ENCODE assay signal across 1 cellular context in the genomic region with DNA sequence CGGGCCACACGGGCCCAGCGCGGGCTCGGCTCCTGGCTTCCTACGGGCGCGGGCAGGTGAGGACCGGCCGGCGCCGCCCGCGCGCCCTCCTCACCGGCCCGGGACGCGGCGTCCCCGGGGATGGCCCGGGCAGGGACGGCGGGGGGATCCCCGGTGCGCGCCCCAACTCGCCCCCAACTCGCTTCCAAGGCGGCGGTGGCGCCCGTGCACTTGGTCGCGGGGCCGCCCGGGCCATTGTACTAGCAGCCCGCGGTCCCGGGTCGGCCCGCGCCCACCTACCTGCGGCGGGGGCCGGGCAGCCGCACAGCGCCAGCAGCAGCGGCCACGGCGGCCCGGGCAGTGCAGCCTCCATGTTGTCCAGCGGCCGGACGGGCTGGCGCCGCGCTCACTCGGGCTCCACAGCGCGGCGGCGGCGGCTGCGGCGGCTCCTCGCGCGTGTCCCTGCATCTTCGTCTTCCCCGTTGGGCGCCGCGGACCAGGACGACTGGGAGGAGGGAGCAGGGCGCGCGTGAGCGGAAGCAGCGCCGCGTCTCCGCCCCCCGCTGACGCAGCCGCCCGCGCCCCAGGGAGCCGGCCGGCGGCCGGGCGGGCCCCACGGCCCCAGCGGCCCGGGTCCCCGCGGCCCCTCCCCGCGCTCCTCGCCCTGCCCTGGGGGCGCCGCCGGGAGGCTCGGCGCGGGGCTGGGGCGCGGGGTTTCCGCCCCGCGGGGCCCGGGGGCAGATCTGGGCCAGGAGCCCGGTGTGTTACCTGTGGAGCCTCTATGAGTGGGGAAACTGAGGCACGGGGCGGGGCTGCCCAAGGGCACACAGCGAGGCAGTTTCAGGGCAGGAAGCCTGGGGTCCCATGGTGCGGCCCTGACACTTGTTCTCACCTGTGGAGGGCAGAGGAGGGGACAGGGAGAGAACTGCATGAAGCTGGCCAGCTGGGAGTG.
TF ChIP-seq lines count a peak whose summit lies in the region.

No MANE protein-coding gene starts in this region.

TF ChIP-seq in H1, 55 proteins besides CTCF, POLR2A, EP300 and RAD21 (continued from another document):
- TF ChIP-seq RBBP5 (IDR thresholded peaks at IDR 0.05; ENCODE audit: borderline replicate concordance, low read depth, low read length) (0 out of 2 replicates have a peak, but pooled peaks have one; percentile 69), KDM5A (IDR thresholded peaks at IDR 0.05; ENCODE audit: low read length) (no peak), HDAC6 (IDR thresholded peaks at IDR 0.05; ENCODE audit: low read depth, low read length) (no peak), RFX5 (IDR thresholded peaks at IDR 0.05; ENCODE audit: borderline replicate concordance, low read depth, low read length) (no peak), CBX8 (IDR thresholded peaks at IDR 0.05; ENCODE audit: borderline replicate concordance, low read depth, low read length) (no peak), YY1 (IDR thresholded peaks at IDR 0.05; ENCODE audit: low read depth, low read length) (no peak; the same call in 1 of the 2 replicates), ASH2L (IDR thresholded peaks at IDR 0.05; ENCODE audit: low read length) (no peak), KDM4A (IDR thresholded peaks at IDR 0.05; ENCODE audit: low read depth, low read length, severe bottlenecking) (peak; percentile 91), JUND (IDR thresholded peaks at IDR 0.05; ENCODE audit: low read length) (no peak), TBP (IDR thresholded peaks at IDR 0.05; ENCODE audit: low read depth, low read length) (peak; percentile 6; the same call in 1 of the 2 replicates), TCF12 (IDR thresholded peaks at IDR 0.05; ENCODE audit: low read depth, low read length) (no peak), RXRA (IDR thresholded peaks at IDR 0.05; ENCODE audit: insufficient read depth, low read depth, low read length) (no peak), NANOG (IDR thresholded peaks at IDR 0.05; ENCODE audit: insufficient read depth, low read depth, low read length, poor library complexity, severe bottlenecking) (no peak), SUZ12 (IDR thresholded peaks at IDR 0.05; ENCODE audit: low read length) (no peak), BACH1 (IDR thresholded peaks at IDR 0.05; ENCODE audit: low read length) (no peak), RNF2 (IDR thresholded peaks at IDR 0.05; ENCODE audit: borderline replicate concordance, low read depth, low read length, missing control alignments, poor library complexity, severe bottlenecking) (no peak), EZH2 (IDR thresholded peaks at IDR 0.05; ENCODE audit: low read depth, low read length, severe bottlenecking) (no peak), CEBPB (IDR thresholded peaks at IDR 0.05; ENCODE audit: low read depth, low read length) (no peak), CBX5 (IDR thresholded peaks at IDR 0.05; ENCODE audit: low read depth, low read length) (no peak), PHF8 (conservative IDR thresholded peaks at IDR 0.05; ENCODE audit: low read depth, low read length) (peak; percentile 50), SIRT6 (IDR thresholded peaks at IDR 0.05; ENCODE audit: low read length) (no peak), CTBP2 (IDR thresholded peaks at IDR 0.05; ENCODE audit: borderline replicate concordance, insufficient read depth, insufficient read length, low read length) (no peak), SAP30 (IDR thresholded peaks at IDR 0.05; ENCODE audit: insufficient read depth, insufficient replicate concordance, low read length) (no peak)
